Comparison of ENCODE assay signal across 1 cellular context in genomic region chr7:131202451-131202850, GRCh38.
TF ChIP-seq lines count a peak whose summit lies in the region.

No MANE protein-coding gene starts in this region.

TF ChIP-seq in SK-N-SH treated with all-trans-retinoic acid at 6 μM for 48 hours, 23 proteins besides CTCF, POLR2A, EP300 and RAD21 (continued from another document):
- TF ChIP-seq PATZ1 (CRISPR knock-in tag; IDR thresholded peaks at IDR 0.05; ENCODE audit: borderline replicate concordance) (no peak), TCF4 (CRISPR knock-in tag; IDR thresholded peaks at IDR 0.05; ENCODE audit: borderline replicate concordance) (no peak), ZFP3 (CRISPR knock-in tag; IDR thresholded peaks at IDR 0.05) (no peak), BACH2 (CRISPR knock-in tag; IDR thresholded peaks at IDR 0.05; ENCODE audit: borderline replicate concordance) (no peak)
